ENCODE assay signal across 1 cellular context in genomic region chr18:78789850-78790249, GRCh38.
TF ChIP-seq lines count a peak whose summit lies in the region.

No MANE protein-coding gene starts in this region.

TF ChIP-seq in HepG2, 621 proteins besides CTCF, POLR2A, EP300 and RAD21 (continued from another document):
- TF ChIP-seq ZBTB46 (CRISPR knock-in tag; IDR thresholded peaks at IDR 0.05; ENCODE audit: borderline replicate concordance) (no peak), HIC2 (CRISPR knock-in tag; IDR thresholded peaks at IDR 0.05; ENCODE audit: low read depth) (no peak), CBX5 (CRISPR knock-in tag; IDR thresholded peaks at IDR 0.05; ENCODE audit: borderline replicate concordance) (no peak), ZNF484 (CRISPR knock-in tag; IDR thresholded peaks at IDR 0.05; ENCODE audit: borderline replicate concordance, low read depth) (no peak), TAF15 (IDR thresholded peaks at IDR 0.05; ENCODE audit: low read depth, low read length, poor library complexity, severe bottlenecking) (no peak), IRX3 (CRISPR knock-in tag; IDR thresholded peaks at IDR 0.05; ENCODE audit: borderline replicate concordance, low read depth) (no peak), KDM1A (CRISPR knock-in tag; IDR thresholded peaks at IDR 0.05) (no peak)
TF ChIP-seq in HepG2: peak in this region for 0.
